8 cellular contexts compared by ENCODE assay signal in genomic region chr9:121684381-121685145, GRCh38. TPM values are rescaled to one million over a fixed set of nuclear protein-coding genes. Genes with fewer than 3 reads are reported as not detected.
A peak's percentile ranks its signal among the peaks of the same experiment; 100 is the strongest.
DNase-seq lines count a peak whose midpoint lies in the region; ATAC-seq, FAIRE-seq and TF ChIP-seq lines count a peak whose summit lies in the region.

No MANE protein-coding gene starts in this region.

- no peak overlapping the region for H3K4me3 Mint-ChIP-seq in activated CD8-positive, alpha-beta T cell treated with anti-CD3 and anti-CD28 coated beads for 36 hours

- H3K27ac ChIP-seq in hepatocyte (no peak overlapping the region), upper lobe of left lung (no peak overlapping the region)

- peaks cover 3% of the 10 kb centered on the region for H4K20me1 ChIP-seq in hepatocyte (ENCODE audit: insufficient read depth, poor library complexity, severe bottlenecking)

- no peaks in the 10 kb centered on the region for H3K4me1 ChIP-seq in hepatocyte (ENCODE audit: insufficient read depth)
- H3K4me1 ChIP-seq in upper lobe of left lung = peaks cover 0 to 2% (median 0%) of the 10 kb centered on the region in 4 donors

- POLR2A ChIA-PET in activated CD8-positive, alpha-beta T cell treated with anti-CD3 and anti-CD28 coated beads for 36 hours (lab: Charles Lee) = no interaction called here

- H3K27me3 Mint-ChIP-seq in activated CD8-positive, alpha-beta T cell treated with anti-CD3 and anti-CD28 coated beads for 36 hours = peaks cover 4% of the 10 kb centered on the region

- H3K36me3 ChIP-seq in hepatocyte (replicated peaks; ENCODE audit: insufficient read depth, low read depth) = no peaks in the 10 kb centered on the region
- H3K36me3 ChIP-seq in upper lobe of left lung = peaks cover 0 to 5% (median 2%) of the 10 kb centered on the region in 4 donors

- no peaks in the 10 kb centered on the region for H3K36me3 Mint-ChIP-seq in activated CD8-positive, alpha-beta T cell treated with anti-CD3 and anti-CD28 coated beads for 36 hours (ENCODE audit: low read depth)

- WGBS in hepatocyte (ENCODE audit: low lambda C conversion rate, missing lambda C conversion rate) = 77% methylated on average over 15 of the region's 19 CpGs
- WGBS in upper lobe of left lung, 2 donors = 65 to 74% methylated on average over 4 to 16 of the region's 19 CpGs

- H3K9me3 Mint-ChIP-seq in activated CD8-positive, alpha-beta T cell treated with anti-CD3 and anti-CD28 coated beads for 36 hours = no peaks in the 10 kb centered on the region

- no peak overlapping the region for H3K4me2 ChIP-seq in hepatocyte

- no peaks in the 10 kb centered on the region for H3K9me2 ChIP-seq in hepatocyte (replicated peaks; ENCODE audit: insufficient read depth)

- peak; percentile 70 for FAIRE-seq in GM12891 (lab: Jason Lieb, UNC)

- H3K4me3 ChIP-seq in hepatocyte = no peak overlapping the region
- H3K4me3 ChIP-seq in upper lobe of left lung = no peak overlapping the region

- peaks cover 3% of the 10 kb centered on the region for H3K79me2 ChIP-seq in hepatocyte

- ATAC-seq in activated CD8-positive, alpha-beta T cell treated with anti-CD3 and anti-CD28 coated beads for 36 hours = no peak
- ATAC-seq in upper lobe of left lung (ENCODE audit: low FRiP score in 2 of 2) = peak in 1 of 2 donors; percentile 52
- ATAC-seq in HG03442 (IDR thresholded peaks at IDR 0.05; ENCODE audit: unreplicated experiment) = no peak

- no peak overlapping the region for H2AFZ ChIP-seq in hepatocyte

- no peak for TF ChIP-seq POLR2A in GM12891 (IDR thresholded peaks at IDR 0.05; ENCODE audit: low read depth, low read length)
- TF ChIP-seq POLR2A in upper lobe of left lung (IDR thresholded peaks at IDR 0.05) = no peak

- H3K9me3 ChIP-seq in hepatocyte (ENCODE audit: low read depth) (no peaks in the 10 kb centered on the region), upper lobe of left lung (no peaks in the 10 kb centered on the region)

- no peaks in the 10 kb centered on the region for H3K4me1 Mint-ChIP-seq in activated CD8-positive, alpha-beta T cell treated with anti-CD3 and anti-CD28 coated beads for 36 hours (ENCODE audit: low read depth)

- no peaks in the 10 kb centered on the region for H3K27me3 ChIP-seq in hepatocyte
- H3K27me3 ChIP-seq in upper lobe of left lung = no peaks in the 10 kb centered on the region

- CTCF ChIA-PET in activated CD8-positive, alpha-beta T cell treated with anti-CD3 and anti-CD28 coated beads for 36 hours (lab: Charles Lee) = interaction anchor here (0.7 to 2.7 kb wide), 14 partner anchors 9 to 306 kb away, joined by 3 to 19 read pairs (median 4); no protein-coding TSS in a partner anchor

- intact Hi-C loops in activated CD8-positive, alpha-beta T cell treated with anti-CD3 and anti-CD28 coated beads for 36 hours (cut with micrococcal nuclease) = loop anchor here (1.0 to 10.0 kb wide), 2 partner anchors 19 to 140 kb away; no protein-coding TSS in a partner anchor

- DNase-seq in AG20443 (ENCODE audit: low spot score) (peak; percentile 75), GM12891 (ENCODE audit: insufficient read length, low spot score) (peak; percentile 68), hepatocyte (ENCODE audit: low spot score) (peak; percentile 54), upper lobe of left lung (peak in 1 of 2 donors; percentile 87), AML-193 (lab: John Stamatoyannopoulos, UW) (no peak), DMS79 treated with DMSO at 0.1 percent for 48 hours (lab: John Stamatoyannopoulos, UW) (no peak)
- DNase-seq in activated CD8-positive, alpha-beta T cell treated with anti-CD3 and anti-CD28 coated beads for 36 hours = peak; percentile 52

- H3K27ac Mint-ChIP-seq in activated CD8-positive, alpha-beta T cell treated with anti-CD3 and anti-CD28 coated beads for 36 hours = no peak overlapping the region

- TF ChIP-seq CTCF in activated CD8-positive, alpha-beta T cell treated with anti-CD3 and anti-CD28 coated beads for 36 hours (IDR thresholded peaks at IDR 0.05) = peak; percentile 47
- peak; percentile 54 for TF ChIP-seq CTCF in hepatocyte (IDR thresholded peaks at IDR 0.05; ENCODE audit: poor library complexity)
- peak; percentile 46 to 62 (median 54) for TF ChIP-seq CTCF in upper lobe of left lung (IDR thresholded peaks at IDR 0.05)

- TF ChIP-seq EP300 in upper lobe of left lung (IDR thresholded peaks at IDR 0.05) = no peak

TF ChIP-seq in GM12891, 5 proteins besides CTCF, POLR2A, EP300 and RAD21:
- no peak for TF ChIP-seq POU2F2 (IDR thresholded peaks at IDR 0.05; ENCODE audit: low read depth, low read length)
- TF ChIP-seq TAF1 (IDR thresholded peaks at IDR 0.05; ENCODE audit: low read depth, low read length) = no peak
- TF ChIP-seq PAX5 (IDR thresholded peaks at IDR 0.05; ENCODE audit: insufficient read depth, low read length, severe bottlenecking) = no peak
- no peak for TF ChIP-seq POLR2AphosphoS5 (IDR thresholded peaks at IDR 0.05; ENCODE audit: low read depth, low read length)
- TF ChIP-seq SPI1 (IDR thresholded peaks at IDR 0.05; ENCODE audit: low read depth, low read length) = no peak

RNA-seq across cellular contexts. Expression of gene DAB2IP, which starts 33.1 kb away (rescaled TPM):
- polyA plus RNA-seq in GM12891 (2012; ENCODE audit: low read depth, missing spikeins) = 0.33 TPM
- total RNA-seq in activated CD8-positive, alpha-beta T cell treated with anti-CD3 and anti-CD28 coated beads for 36 hours = 1 to 10 TPM in 1 of 2 experiments, under 1 TPM in 1; 0.54 to 1.5 TPM
- total RNA-seq in hepatocyte (23.6 and 31.0 TPM in 2 replicates), upper lobe of left lung (10 to 100 TPM; 61.8 to 98.0 (median 77.2) TPM)
- polyA plus RNA-seq in hepatocyte = 11.1 and 11.6 TPM in 2 replicates

Comparison
In these comparisons a context has a peak if more than half of its experiments do, and no peak if none do; other contexts are left out.
1. DNase-seq: peak in AG20443 (single experiment), GM12891 (single experiment), activated CD8-positive, alpha-beta T cell treated with anti-CD3 and anti-CD28 coated beads for 36 hours (single experiment) and hepatocyte (single experiment); none in AML-193 (0 of 2) and DMS79 treated with DMSO at 0.1 percent for 48 hours (single experiment).
2. Peak in every context shown above with its lines, with median percentiles within 50 percentile points of each other: CTCF ChIP-seq.